ENCODE assay signal across 14 cellular contexts in the genomic region with DNA sequence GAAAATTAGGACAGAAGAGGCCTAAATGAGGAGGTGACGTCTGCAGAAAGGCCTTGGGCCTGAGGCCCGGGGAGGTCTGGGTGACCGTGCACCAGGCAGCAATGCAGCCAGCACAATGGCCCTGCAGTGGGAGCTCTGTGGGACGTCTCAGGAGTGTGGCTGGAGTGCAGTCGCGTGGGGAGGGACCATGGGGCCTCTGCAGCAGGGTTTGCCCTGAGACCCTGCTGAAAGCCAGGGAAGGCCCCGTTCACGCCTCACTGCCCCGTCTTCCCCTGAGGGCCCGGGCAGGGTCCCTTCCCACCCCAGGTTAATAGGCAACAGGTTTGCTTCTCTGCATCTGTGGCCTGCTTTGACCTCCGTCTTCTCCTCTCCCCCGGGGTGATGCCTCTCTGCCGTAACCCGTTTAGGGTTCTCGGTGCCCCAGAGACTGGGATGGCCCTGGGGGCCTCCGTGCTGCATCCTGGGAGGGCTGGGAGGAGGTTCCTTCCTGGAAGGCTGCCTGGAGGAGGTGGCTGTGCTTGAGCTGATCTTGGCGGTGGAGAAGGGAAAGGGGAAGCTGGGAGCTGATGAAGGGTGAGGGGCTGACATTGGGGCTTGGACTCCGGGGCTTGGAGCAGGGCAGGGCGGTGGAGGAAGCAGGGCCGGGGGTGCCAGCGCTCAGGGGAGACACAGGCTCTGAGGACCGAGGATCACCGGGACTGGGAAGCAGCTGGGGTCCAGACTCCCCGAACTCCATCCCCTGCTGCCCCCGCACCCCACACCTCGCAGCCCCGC. TPM values are rescaled to one million over a fixed set of nuclear protein-coding genes. Genes with fewer than 3 reads are reported as not detected.
DNase-seq lines count a peak whose midpoint lies in the region; ATAC-seq and TF ChIP-seq lines count a peak whose summit lies in the region.
"Had no signal": no experiment of that assay in that cellular context is flagged by ENCODE, and none has a peak within 500 bp of the region (broad histone marks: within the 10 kb centered on the region; RNA-seq: fewer than 3 reads in every experiment).

No MANE protein-coding gene starts in this region.

- peaks cover 7% of the 10 kb centered on the region for H3K27me3 Mint-ChIP-seq in activated CD8-positive, alpha-beta memory T cell treated with anti-CD3 and anti-CD28 coated beads, Interleukin-2, amount 10 ng/mL, durations not matched to agents 7 days and 5 days

- 52% methylated on average over 27 of the region's 27 CpGs for WGBS in right cardiac atrium
- 55% methylated on average over 27 of the region's 27 CpGs for WGBS in prostate gland

- H3K4me3 ChIP-seq in BLaER1 treated with 17β-estradiol and CSF1 and Interleukin-3, amounts not matched to agents 10 nM and 100 nM, result peak overlapping the region in 3 of 10 experiments; percentile 2 to 43 (median 30); a peak in 2 of 20 replicates
- H3K4me3 ChIP-seq in right cardiac atrium (ENCODE audit: low read length) (no peak overlapping the region), prostate gland (no peak overlapping the region)

- H3K4me3 Mint-ChIP-seq in activated CD8-positive, alpha-beta memory T cell treated with anti-CD3 and anti-CD28 coated beads, Interleukin-2, amount 10 ng/mL, durations not matched to agents 7 days and 5 days, result no peak overlapping the region

- TF ChIP-seq CTCF in prostate gland (IDR thresholded peaks at IDR 0.05), result no peak

- peak overlapping the region in 9 of 11 experiments; percentile 17 to 68 (median 57); a peak in 16 of 22 replicates for H3K27ac ChIP-seq in BLaER1 treated with 17β-estradiol and CSF1 and Interleukin-3, amounts not matched to agents 10 nM and 100 nM
- H3K27ac ChIP-seq in angular gyrus (ENCODE audit: low read depth, low read length), result peak overlapping the region; percentile 78
- H3K27ac ChIP-seq in right cardiac atrium (ENCODE audit: low read length), result peak overlapping the region; percentile 53
- H3K27ac ChIP-seq in prostate gland, result peak overlapping the region; percentile 23 to 53

- peaks cover 0 to 85% (median 19%) of the 10 kb centered on the region in 11 experiments; a peak in 17 of 22 replicates for H4K20me1 ChIP-seq in BLaER1 treated with 17β-estradiol and CSF1 and Interleukin-3, amounts not matched to agents 10 nM and 100 nM

- H3K4me1 Mint-ChIP-seq in activated CD8-positive, alpha-beta memory T cell treated with anti-CD3 and anti-CD28 coated beads, Interleukin-2, amount 10 ng/mL, durations not matched to agents 7 days and 5 days, result no peaks in the 10 kb centered on the region

- H3K27ac Mint-ChIP-seq in activated CD8-positive, alpha-beta memory T cell treated with anti-CD3 and anti-CD28 coated beads, Interleukin-2, amount 10 ng/mL, durations not matched to agents 7 days and 5 days, result no peak overlapping the region

- CTCF ChIA-PET in activated CD8-positive, alpha-beta memory T cell treated with anti-CD3 and anti-CD28 coated beads, Interleukin-2, amount 10 ng/mL, durations not matched to agents 7 days and 5 days (lab: Charles Lee), result no interaction called here

- peaks cover 12 to 24% (median 14%) of the 10 kb centered on the region in 11 experiments for H3K36me3 ChIP-seq in BLaER1 treated with 17β-estradiol and CSF1 and Interleukin-3, amounts not matched to agents 10 nM and 100 nM
- H3K36me3 ChIP-seq in prostate gland, result no peaks in the 10 kb centered on the region

- H3K27me3 ChIP-seq in BLaER1 treated with 17β-estradiol and CSF1 and Interleukin-3, amounts not matched to agents 10 nM and 100 nM, result peaks cover 0 to 17% (median 0%) of the 10 kb centered on the region in 11 experiments; a peak in 3 of 22 replicates
- H3K27me3 ChIP-seq in right cardiac atrium (ENCODE audit: control insufficient read depth, insufficient read depth) (no peaks in the 10 kb centered on the region), prostate gland (replicated peaks; ENCODE audit: insufficient read depth) (no peaks in the 10 kb centered on the region)

- peak overlapping the region; percentile 68 to 93 (median 83) for H3K4me2 ChIP-seq in BLaER1 treated with 17β-estradiol and CSF1 and Interleukin-3, amounts not matched to agents 10 nM and 100 nM

- ATAC-seq in right cardiac atrium (peak; percentile 4 to 23), HG02759 (IDR thresholded peaks at IDR 0.05; ENCODE audit: unreplicated experiment) (no peak)
- no peak for ATAC-seq in activated CD8-positive, alpha-beta memory T cell treated with anti-CD3 and anti-CD28 coated beads, Interleukin-2, amount 10 ng/mL, durations not matched to agents 7 days and 5 days

- H3K9ac ChIP-seq in BLaER1 treated with 17β-estradiol and CSF1 and Interleukin-3, amounts not matched to agents 10 nM and 100 nM, result peak overlapping the region; percentile 8 to 61 (median 46); a peak in 15 of 22 replicates

- H3K9me3 ChIP-seq in BLaER1 treated with 17β-estradiol and CSF1 and Interleukin-3, amounts not matched to agents 10 nM and 100 nM (replicated peaks in 1 of 11), result peaks cover 11 to 14% (median 13%) of the 10 kb centered on the region in 11 experiments; a peak in 21 of 22 replicates
- no peaks in the 10 kb centered on the region for H3K9me3 ChIP-seq in right cardiac atrium (ENCODE audit: control insufficient read depth, low read length)
- H3K9me3 ChIP-seq in prostate gland, result no peaks in the 10 kb centered on the region

- no peaks in the 10 kb centered on the region for H3K36me3 Mint-ChIP-seq in activated CD8-positive, alpha-beta memory T cell treated with anti-CD3 and anti-CD28 coated beads, Interleukin-2, amount 10 ng/mL, durations not matched to agents 7 days and 5 days

- no peak for TF ChIP-seq POLR2A in prostate gland (IDR thresholded peaks at IDR 0.05)

- DNase-seq in right cardiac atrium, result peak; percentile 60 to 83 (median 80)
- no peak for DNase-seq in prostate gland (ENCODE audit: low spot score)
- no peak for DNase-seq in NCI-H146 (lab: John Stamatoyannopoulos, UW)
- DNase-seq in T1000 (lab: John Stamatoyannopoulos, UW), result no peak
- no peak for DNase-seq in activated CD8-positive, alpha-beta memory T cell treated with anti-CD3 and anti-CD28 coated beads, Interleukin-2, amount 10 ng/mL, durations not matched to agents 7 days and 5 days
- DNase-seq: activated CD4-positive, alpha-beta T cell treated with anti-CD3 and anti-CD28 coated beads for 1 hour; activated T-cell treated with anti-CD3 and anti-CD28 coated beads, Interleukin-2, amount 50 U/mL, for 1 hour; foreskin melanocyte; SW 1271 had no signal

- peaks cover 43 to 75% (median 70%) of the 10 kb centered on the region in 10 experiments for H3K4me1 ChIP-seq in BLaER1 treated with 17β-estradiol and CSF1 and Interleukin-3, amounts not matched to agents 10 nM and 100 nM
- no peaks in the 10 kb centered on the region for H3K4me1 ChIP-seq in right cardiac atrium (ENCODE audit: control insufficient read depth, insufficient read depth, low read length)
- H3K4me1 ChIP-seq in prostate gland (replicated peaks), result no peaks in the 10 kb centered on the region

- intact Hi-C loops in right cardiac atrium (cut with DNase I), result no loop called here
- intact Hi-C loops in prostate gland (cut with DNase I), result no loop called here

- H3K9me3 Mint-ChIP-seq in activated CD8-positive, alpha-beta memory T cell treated with anti-CD3 and anti-CD28 coated beads, Interleukin-2, amount 10 ng/mL, durations not matched to agents 7 days and 5 days (ENCODE audit: low read depth), result peaks cover 2% of the 10 kb centered on the region

RNA-seq across cellular contexts. Expression of a gene that starts 9.7 kb away (rescaled TPM):
- total RNA-seq in right cardiac atrium (10 to 100 TPM; 34.9 to 84.9 (median 46.9) TPM), prostate gland (10 to 100 TPM; 40.9 to 58.7 TPM)
- 30.3 TPM for polyA plus RNA-seq in right cardiac atrium
- not detected for total RNA-seq in activated CD8-positive, alpha-beta memory T cell treated with anti-CD3 and anti-CD28 coated beads, Interleukin-2, amount 10 ng/mL, durations not matched to agents 7 days and 5 days
- polyA plus RNA-seq: keratinocyte had no signal

RNA-seq across cellular contexts. Expression of a gene that starts 23.2 kb away (rescaled TPM):
- total RNA-seq in right cardiac atrium (not detected), prostate gland (1 to 10 TPM in 1 of 2 donors, not detected in 1; 1.7 TPM)
- polyA plus RNA-seq in right cardiac atrium, result not detected
- total RNA-seq in activated CD8-positive, alpha-beta memory T cell treated with anti-CD3 and anti-CD28 coated beads, Interleukin-2, amount 10 ng/mL, durations not matched to agents 7 days and 5 days, result under 1 TPM in 1 of 2 experiments, not detected in 1; 0.59 TPM
- total RNA-seq: M059J had no signal
- polyA plus RNA-seq: keratinocyte had no signal

RNA-seq across cellular contexts. Expression of a gene that starts 32.5 kb away (rescaled TPM):
- total RNA-seq in right cardiac atrium (under 1 TPM in 1 of 4 donors, not detected in 3; 0.22 TPM), prostate gland (1 to 10 TPM; 7.3 to 9.3 TPM)
- 0.02 TPM for polyA plus RNA-seq in right cardiac atrium
- not detected for total RNA-seq in activated CD8-positive, alpha-beta memory T cell treated with anti-CD3 and anti-CD28 coated beads, Interleukin-2, amount 10 ng/mL, durations not matched to agents 7 days and 5 days

RNA-seq across cellular contexts. Expression of a gene that starts 42.2 kb away (rescaled TPM):
- total RNA-seq in right cardiac atrium (100 to 1,000 TPM in 1 of 4 donors, 10 to 100 TPM in 3; 47.1 to 110 (median 61.9) TPM), prostate gland (100 to 1,000 TPM in 1 of 2 donors, 10 to 100 TPM in 1; 69.3 to 241 TPM)
- 64.1 TPM for polyA plus RNA-seq in right cardiac atrium
- 1 to 10 TPM; 2.2 to 3.1 TPM for total RNA-seq in activated CD8-positive, alpha-beta memory T cell treated with anti-CD3 and anti-CD28 coated beads, Interleukin-2, amount 10 ng/mL, durations not matched to agents 7 days and 5 days

RNA-seq across cellular contexts. Expression of a gene that starts 55.4 kb away (rescaled TPM):
- 10 to 100 TPM; 21.7 to 37.6 (median 28.0) TPM for total RNA-seq in right cardiac atrium
- 24.5 TPM for polyA plus RNA-seq in right cardiac atrium
- total RNA-seq in prostate gland, result 100 to 1,000 TPM in 1 of 2 donors, 10 to 100 TPM in 1; 70.7 to 109 TPM
- total RNA-seq in activated CD8-positive, alpha-beta memory T cell treated with anti-CD3 and anti-CD28 coated beads, Interleukin-2, amount 10 ng/mL, durations not matched to agents 7 days and 5 days, result 10 to 100 TPM; 76.9 to 83.0 TPM

Comparison
In these comparisons a context has a peak if more than half of its experiments do, and no peak if none do; other contexts are left out.
1. ATAC-seq: peak in right cardiac atrium (2 of 2); none in HG02759 (single experiment) and activated CD8-positive, alpha-beta memory T cell treated with anti-CD3 and anti-CD28 coated beads, Interleukin-2, amount 10 ng/mL, durations not matched to agents 7 days and 5 days (single experiment).
2. DNase-seq: peak in right cardiac atrium (3 of 3); none in prostate gland (single experiment), NCI-H146 (single experiment), T1000 (single experiment) and activated CD8-positive, alpha-beta memory T cell treated with anti-CD3 and anti-CD28 coated beads, Interleukin-2, amount 10 ng/mL, durations not matched to agents 7 days and 5 days (single experiment).
3. RNA of a gene that starts 9.7 kb away (total RNA-seq): 40.9 to 58.7 TPM in prostate gland and 34.9 to 84.9 TPM in right cardiac atrium; not detected in activated CD8-positive, alpha-beta memory T cell treated with anti-CD3 and anti-CD28 coated beads, Interleukin-2, amount 10 ng/mL, durations not matched to agents 7 days and 5 days; every median in the first group is over 10 times any median in the second.
4. RNA of a gene that starts 32.5 kb away (total RNA-seq): 7.3 to 9.3 TPM in prostate gland; 0.22 TPM in right cardiac atrium and not detected in activated CD8-positive, alpha-beta memory T cell treated with anti-CD3 and anti-CD28 coated beads, Interleukin-2, amount 10 ng/mL, durations not matched to agents 7 days and 5 days; every median in the first group is over 4 times any median in the second.
5. Peak in every context shown above with its lines, with median percentiles within 50 percentile points of each other: H3K27ac ChIP-seq.